In the genomic region with DNA sequence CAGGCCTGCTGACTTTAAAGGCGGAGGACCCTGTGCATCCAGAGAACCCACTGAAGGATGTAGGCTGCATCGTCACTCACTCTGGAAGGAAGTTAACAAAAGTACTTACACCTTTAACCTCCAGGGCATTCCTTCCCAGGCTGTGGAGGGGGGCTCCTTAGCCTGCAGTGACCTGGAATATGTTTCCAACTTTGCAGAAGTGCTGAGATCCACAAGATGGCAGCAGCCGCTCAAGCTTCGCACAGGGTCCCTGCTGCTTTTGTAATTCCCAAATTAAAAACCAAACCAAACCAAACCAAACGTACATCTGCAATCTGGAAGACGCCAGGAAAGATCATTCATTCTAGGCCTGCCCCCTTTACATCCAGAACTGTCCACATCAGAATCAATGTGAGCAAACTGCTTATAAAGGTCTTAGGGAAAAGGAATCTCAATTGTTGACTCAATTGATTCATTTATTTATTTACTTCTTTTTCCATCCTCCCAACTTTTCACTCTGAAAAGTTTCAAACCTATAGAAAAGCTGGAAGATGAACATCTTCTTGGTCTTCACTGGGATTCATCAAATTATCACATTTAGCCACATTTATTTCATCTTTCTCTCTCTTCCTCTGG, we compare ENCODE assay signal across 9 cellular contexts.
DNase-seq lines count a peak whose midpoint lies in the region; ATAC-seq, FAIRE-seq and TF ChIP-seq lines count a peak whose summit lies in the region.
"Had no signal": no experiment of that assay in that cellular context is flagged by ENCODE, and none has a peak within 500 bp of the region (broad histone marks: within the 10 kb centered on the region; RNA-seq: fewer than 3 reads in every experiment).

No MANE protein-coding gene starts in this region.

- H3K27me3 Mint-ChIP-seq in stimulated activated naive CD8-positive, alpha-beta T cell treated with anti-CD3 and anti-CD28 coated beads, Interleukin-15, amount 100 ng/mL, for 72 hours, result peaks cover 19% of the 10 kb centered on the region

- no peak overlapping the region for H2AFZ ChIP-seq in GM12878 (ENCODE audit: control insufficient read depth, low read depth, low read length)

- SMC1A ChIA-PET in GM12878 (lab: Charles Lee; ENCODE audit: uncharacterized antibody, unreplicated experiment), result interaction anchor here (0.7 to 1.5 kb wide), 4 partner anchors 228 to 1740 kb away, joined by 3 read pairs; no protein-coding TSS in a partner anchor

- H3K4me2 ChIP-seq in GM12878 (ENCODE audit: control insufficient read depth, insufficient read depth), result no peak overlapping the region

- H3K27ac ChIP-seq in GM12878 (ENCODE audit: control insufficient read depth, insufficient read depth) (no peak overlapping the region), aorta (ENCODE audit: low read depth in 1 of 2, low read length in 2 of 2) (no peak overlapping the region)

- H3K79me2 ChIP-seq in GM12878 (ENCODE audit: control insufficient read depth, insufficient read depth, low read length), result no peaks in the 10 kb centered on the region

- CTCF ChIA-PET in GM12878 (lab: Yijun Ruan, JAX), result interaction anchor here (0.9 to 1.5 kb wide), 6 partner anchors 9 to 878 kb away, joined by 3 to 6 read pairs (median 4); no protein-coding TSS in a partner anchor

- no peaks in the 10 kb centered on the region for H3K4me1 Mint-ChIP-seq in stimulated activated naive CD8-positive, alpha-beta T cell treated with anti-CD3 and anti-CD28 coated beads, Interleukin-15, amount 100 ng/mL, for 72 hours

- TF ChIP-seq EP300 in GM12878 (IDR thresholded peaks at IDR 0.05; ENCODE audit: borderline replicate concordance in 1 of 2, control insufficient read depth in 1 of 2, low read depth in 2 of 2, low read length in 2 of 2), result no peak

- H3K27me3 ChIP-seq in MG63 (peaks cover 6% of the 10 kb centered on the region), GM12878 (replicated peaks in 1 of 2; ENCODE audit: control insufficient read depth in 2 of 2, insufficient read depth in 2 of 2, low read length in 1 of 2) (no peaks in the 10 kb centered on the region; a peak in 1 of 4 replicates), aorta (ENCODE audit: control insufficient read depth in 1 of 2, insufficient read depth in 2 of 2, low read length in 1 of 2) (no peaks in the 10 kb centered on the region)

- in situ Hi-C loops in GM12878 (cut with MboI), result no loop called here

- TF ChIP-seq RAD21 in GM12878 (IDR thresholded peaks at IDR 0.05; ENCODE audit: insufficient read depth, low read depth, low read length), result peak; percentile 77

- no TSS peak for BruUV-seq in GM12878 (replicated peaks; lab: Mats Ljungman, UMichigan)

- no peak overlapping the region for H3K4me3 Mint-ChIP-seq in stimulated activated naive CD8-positive, alpha-beta T cell treated with anti-CD3 and anti-CD28 coated beads, Interleukin-15, amount 100 ng/mL, for 72 hours

- no peak for ATAC-seq in stimulated activated naive CD8-positive, alpha-beta T cell treated with anti-CD3 and anti-CD28 coated beads, Interleukin-15, Interleukin-2, amounts not matched to agents 100 U/mL and 50 U/mL, for 24 hours
- no peak for ATAC-seq in stimulated activated naive CD8-positive, alpha-beta T cell treated with anti-CD3 and anti-CD28 coated beads, Interleukin-15, amount 100 ng/mL, for 72 hours
- peak; percentile 66 for ATAC-seq in GM12878
- peak; percentile 54 for ATAC-seq in aorta (ENCODE audit: low FRiP score)
- ATAC-seq in HG03045 (IDR thresholded peaks at IDR 0.05; ENCODE audit: unreplicated experiment), result no peak
- ATAC-seq in GM19397 (IDR thresholded peaks at IDR 0.05; ENCODE audit: unreplicated experiment), result no peak

- WGBS in GM12878 (ENCODE audit: insufficient coverage, insufficient replicate concordance, low lambda C conversion rate, missing lambda C conversion rate), result 8% methylated on average over 6 of the region's 6 CpGs
- 12% methylated on average over 6 of the region's 6 CpGs for WGBS in aorta, 2 donors

- peak overlapping the region in 1 of 2 donors; percentile 4 for H3K27ac Mint-ChIP-seq in stimulated activated naive CD8-positive, alpha-beta T cell treated with anti-CD3 and anti-CD28 coated beads, Interleukin-15, amount 100 ng/mL, for 72 hours

- intact Hi-C loops in GM12878 (cut with micrococcal nuclease; ENCODE audit: unreplicated experiment), result loop anchor here (5.0 kb wide), 1 partner anchor 312 kb away; no protein-coding TSS in a partner anchor
- intact Hi-C loops in aorta (cut with DNase I), result no loop called here

- no peak overlapping the region for H3K9ac ChIP-seq in GM12878 (ENCODE audit: control insufficient read depth, insufficient read depth, low read length)

- H3K9me3 ChIP-seq in MG63 (no peaks in the 10 kb centered on the region), GM12878 (replicated peaks; ENCODE audit: control insufficient read depth, insufficient read depth, low read length) (no peaks in the 10 kb centered on the region), aorta (ENCODE audit: control insufficient read depth, low read length) (no peaks in the 10 kb centered on the region)

- H3K4me1 ChIP-seq in GM12878 (ENCODE audit: control insufficient read depth, insufficient read depth, low read length) (no peaks in the 10 kb centered on the region), aorta (ENCODE audit: control insufficient read depth in 1 of 2, insufficient read depth in 2 of 2, low read length in 2 of 2) (no peaks in the 10 kb centered on the region)

- no peak for TF ChIP-seq POLR2A in GM12878 (IDR thresholded peaks at IDR 0.05; ENCODE audit: low read depth, low read length)

- RAD21 ChIA-PET in GM12878 (lab: Charles Lee; ENCODE audit: unreplicated experiment), result interaction anchor here (0.6 to 1.1 kb wide), 2 partner anchors 139 to 366 kb away, joined by 3 read pairs; no protein-coding TSS in a partner anchor

- FAIRE-seq in GM12878 (lab: Jason Lieb, UNC), result no peak
- FAIRE-seq: frontal cortex had no signal

- POLR2A ChIA-PET in GM12878 (lab: Charles Lee), result no interaction called here

- H3K4me3 ChIP-seq in MG63 (no peak overlapping the region), GM12878 (no peak overlapping the region), aorta (ENCODE audit: low read length in 2 of 2) (no peak overlapping the region)

- H3K9me3 Mint-ChIP-seq in stimulated activated naive CD8-positive, alpha-beta T cell treated with anti-CD3 and anti-CD28 coated beads, Interleukin-15, amount 100 ng/mL, for 72 hours, result no peaks in the 10 kb centered on the region

- H3K36me3 ChIP-seq in MG63, result no peaks in the 10 kb centered on the region
- no peaks in the 10 kb centered on the region for H3K36me3 ChIP-seq in GM12878 (ENCODE audit: control insufficient read depth in 2 of 2, insufficient read depth in 2 of 2, low read length in 1 of 2)
- no peaks in the 10 kb centered on the region for H3K36me3 ChIP-seq in aorta (ENCODE audit: control insufficient read depth in 1 of 2, insufficient read depth in 2 of 2, low read length in 1 of 2)

- peak; percentile 53 to 77 (median 66); a peak in 5 of 6 replicates for TF ChIP-seq CTCF in GM12878 (IDR thresholded peaks at IDR 0.05 in 2 of 3, conservative IDR thresholded peaks at IDR 0.05 in 1 of 3; ENCODE audit: control insufficient read depth in 2 of 3, extremely low read depth in 1 of 3, insufficient read depth in 1 of 3, low read depth in 3 of 3, low read length in 3 of 3)

- DNase-seq in stimulated activated naive CD8-positive, alpha-beta T cell treated with anti-CD3 and anti-CD28 coated beads, Interleukin-15, Interleukin-2, amounts not matched to agents 100 U/mL and 50 U/mL, for 24 hours, result peak; percentile 11
- DNase-seq in stimulated activated naive CD8-positive, alpha-beta T cell treated with anti-CD3 and anti-CD28 coated beads, Interleukin-15, amount 100 ng/mL, for 72 hours, result no peak
- DNase-seq in MG63 (peak; percentile 32), GM12878 (ENCODE audit: low read depth, low spot score) (no peak), islet precursor cell (peak; percentile 90), aorta (no peak)

- no peaks in the 10 kb centered on the region for H4K20me1 ChIP-seq in GM12878 (ENCODE audit: control insufficient read depth, insufficient read depth)

TF ChIP-seq in GM12878, 131 proteins besides CTCF, POLR2A, EP300 and RAD21:
- no peak for TF ChIP-seq POLR2AphosphoS5 (IDR thresholded peaks at IDR 0.05; ENCODE audit: low read length)
- TF ChIP-seq SMC3 (IDR thresholded peaks at IDR 0.05; ENCODE audit: borderline replicate concordance, low read length), result peak; percentile 71
- 0 out of 2 replicates have a peak, but pooled peaks have one; percentile 7 for TF ChIP-seq SPI1 (IDR thresholded peaks at IDR 0.05; ENCODE audit: borderline replicate concordance, insufficient read depth, low read depth, low read length)
- TF ChIP-seq SUPT20H (IDR thresholded peaks at IDR 0.05; ENCODE audit: borderline replicate concordance, control insufficient read depth, low read depth, low read length), result no peak
TF ChIP-seq in GM12878: peak in this region for 2.

Comparison
In these comparisons a context has a peak if more than half of its experiments do, and no peak if none do; other contexts are left out.
1. DNase-seq: peak in stimulated activated naive CD8-positive, alpha-beta T cell treated with anti-CD3 and anti-CD28 coated beads, Interleukin-15, Interleukin-2, amounts not matched to agents 100 U/mL and 50 U/mL, for 24 hours (single experiment), MG63 (single experiment) and islet precursor cell (single experiment); none in stimulated activated naive CD8-positive, alpha-beta T cell treated with anti-CD3 and anti-CD28 coated beads, Interleukin-15, amount 100 ng/mL, for 72 hours (0 of 2), GM12878 (single experiment) and aorta (0 of 2).
2. ATAC-seq: peak in GM12878 (single experiment) and aorta (single experiment); none in stimulated activated naive CD8-positive, alpha-beta T cell treated with anti-CD3 and anti-CD28 coated beads, Interleukin-15, Interleukin-2, amounts not matched to agents 100 U/mL and 50 U/mL, for 24 hours (single experiment), stimulated activated naive CD8-positive, alpha-beta T cell treated with anti-CD3 and anti-CD28 coated beads, Interleukin-15, amount 100 ng/mL, for 72 hours (single experiment), HG03045 (single experiment) and GM19397 (single experiment).